ENCODE assay signal across 14 cellular contexts in genomic region chr19:8224394-8225145, GRCh38. TPM values are rescaled to one million over a fixed set of nuclear protein-coding genes. Genes with fewer than 3 reads are reported as not detected.
DNase-seq lines count a peak whose midpoint lies in the region; ATAC-seq and TF ChIP-seq lines count a peak whose summit lies in the region.
"Had no signal": no experiment of that assay in that cellular context is flagged by ENCODE, and none has a peak within 500 bp of the region (broad histone marks: within the 10 kb centered on the region; RNA-seq: fewer than 3 reads in every experiment).

No MANE protein-coding gene starts in this region.

- no peaks in the 10 kb centered on the region for H3K9me3 Mint-ChIP-seq in activated T-cell treated with anti-CD3 and anti-CD28 coated beads, Interleukin-2, amount 50 U/mL, for 24 hours
- H3K9me3 Mint-ChIP-seq in activated T-cell treated with anti-CD3 and anti-CD28 coated beads, Interleukin-2, amount 50 U/mL, for 72 hours = no peaks in the 10 kb centered on the region
- H3K9me3 Mint-ChIP-seq in naive thymus-derived CD8-positive, alpha-beta T cell = no peaks in the 10 kb centered on the region

- H3K4me3 ChIP-seq in tibial nerve (no peak overlapping the region), colonic mucosa (no peak overlapping the region)
- H3K4me3 ChIP-seq: tibial artery had no signal

- H3K36me3 ChIP-seq in tibial nerve (peaks cover 0 to 20% (median 0%) of the 10 kb centered on the region in 3 donors), colonic mucosa (no peaks in the 10 kb centered on the region)
- H3K36me3 ChIP-seq: tibial artery had no signal

- peaks cover 21% of the 10 kb centered on the region for H3K36me3 Mint-ChIP-seq in activated T-cell treated with anti-CD3 and anti-CD28 coated beads, Interleukin-2, amount 50 U/mL, for 24 hours (ENCODE audit: low read depth)
- H3K36me3 Mint-ChIP-seq in activated T-cell treated with anti-CD3 and anti-CD28 coated beads, Interleukin-2, amount 50 U/mL, for 72 hours (ENCODE audit: insufficient read depth in 2 of 2) = peaks cover 0 to 4% of the 10 kb centered on the region in 2 donors
- peaks cover 0 to 17% (median 3%) of the 10 kb centered on the region in 3 donors for H3K36me3 Mint-ChIP-seq in naive thymus-derived CD8-positive, alpha-beta T cell

- H3K9me3 ChIP-seq in tibial nerve = peaks cover 0 to 2% (median 0%) of the 10 kb centered on the region in 4 donors
- no peaks in the 10 kb centered on the region for H3K9me3 ChIP-seq in colonic mucosa
- H3K9me3 ChIP-seq: SK-N-SH, tibial artery had no signal

- no peak overlapping the region for H3K9ac ChIP-seq in colonic mucosa (ENCODE audit: low read depth in 2 of 2, low read length in 2 of 2)
- H3K9ac ChIP-seq: SK-N-SH had no signal

- POLR2A ChIA-PET in naive thymus-derived CD8-positive, alpha-beta T cell (lab: Charles Lee) = no interaction called here

- H3K4me3 Mint-ChIP-seq in activated T-cell treated with anti-CD3 and anti-CD28 coated beads, Interleukin-2, amount 50 U/mL, for 24 hours = no peak overlapping the region
- no peak overlapping the region for H3K4me3 Mint-ChIP-seq in activated T-cell treated with anti-CD3 and anti-CD28 coated beads, Interleukin-2, amount 50 U/mL, for 72 hours
- H3K4me3 Mint-ChIP-seq in naive thymus-derived CD8-positive, alpha-beta T cell = no peak overlapping the region

- ATAC-seq in activated T-cell treated with anti-CD3 and anti-CD28 coated beads, Interleukin-2, amount 50 U/mL, for 72 hours (replicated peaks in 1 of 2) = no peak
- ATAC-seq in esophagus mucosa (peak; percentile 84), HG03159 (IDR thresholded peaks at IDR 0.05; ENCODE audit: unreplicated experiment) (no peak)
- no peak for ATAC-seq in naive thymus-derived CD8-positive, alpha-beta T cell
- ATAC-seq: HCT116 had no signal

- DNase-seq in activated T-cell treated with anti-CD3 and anti-CD28 coated beads, Interleukin-2, amount 50 U/mL, for 24 hours = no peak
- DNase-seq in activated T-cell treated with anti-CD3 and anti-CD28 coated beads, Interleukin-2, amount 50 U/mL, for 72 hours = no peak
- DNase-seq in naive thymus-derived CD8-positive, alpha-beta T cell = no peak
- DNase-seq in tibial nerve (ENCODE audit: low spot score in 2 of 2) (peak; percentile 34 to 62), HuH-7.5 (ENCODE audit: low spot score) (no peak), colonic mucosa (no peak)
- DNase-seq: activated CD4-positive, CD25-positive, alpha-beta regulatory T cell; NCI-H1105; NCI-H82; SK-N-SH had no signal

- intact Hi-C loops in colonic mucosa (cut with DNase I) = no loop called here

- no peaks in the 10 kb centered on the region for H3K27me3 Mint-ChIP-seq in activated T-cell treated with anti-CD3 and anti-CD28 coated beads, Interleukin-2, amount 50 U/mL, for 24 hours
- no peaks in the 10 kb centered on the region for H3K27me3 Mint-ChIP-seq in activated T-cell treated with anti-CD3 and anti-CD28 coated beads, Interleukin-2, amount 50 U/mL, for 72 hours (ENCODE audit: low read depth)
- no peaks in the 10 kb centered on the region for H3K27me3 Mint-ChIP-seq in naive thymus-derived CD8-positive, alpha-beta T cell

- H3K4me1 Mint-ChIP-seq in activated T-cell treated with anti-CD3 and anti-CD28 coated beads, Interleukin-2, amount 50 U/mL, for 24 hours (ENCODE audit: low read depth) = peaks cover 4% of the 10 kb centered on the region
- H3K4me1 Mint-ChIP-seq in activated T-cell treated with anti-CD3 and anti-CD28 coated beads, Interleukin-2, amount 50 U/mL, for 72 hours (ENCODE audit: low read depth) = peaks cover 9% of the 10 kb centered on the region
- H3K4me1 Mint-ChIP-seq in naive thymus-derived CD8-positive, alpha-beta T cell = peaks cover 3 to 9% (median 7%) of the 10 kb centered on the region in 4 donors

- TF ChIP-seq CTCF in tibial nerve (IDR thresholded peaks at IDR 0.05) (no peak), colonic mucosa (IDR thresholded peaks at IDR 0.05) (no peak)

- no peaks in the 10 kb centered on the region for H3K27me3 ChIP-seq in tibial nerve
- no peaks in the 10 kb centered on the region for H3K27me3 ChIP-seq in colonic mucosa
- H3K27me3 ChIP-seq: tibial artery had no signal

- 65 to 72% methylated on average over 22 of the region's 23 CpGs for WGBS in tibial nerve, 2 donors

- H3K4me1 ChIP-seq in tibial nerve (peaks cover 0 to 18% (median 3%) of the 10 kb centered on the region in 4 donors), colonic mucosa (no peaks in the 10 kb centered on the region)
- H3K4me1 ChIP-seq: tibial artery had no signal

- H3K27ac ChIP-seq in tibial nerve (no peak overlapping the region), colonic mucosa (no peak overlapping the region)
- H3K27ac ChIP-seq: tibial artery had no signal

- TF ChIP-seq POLR2A in tibial nerve (IDR thresholded peaks at IDR 0.05) = no peak

- H3K27ac Mint-ChIP-seq in activated T-cell treated with anti-CD3 and anti-CD28 coated beads, Interleukin-2, amount 50 U/mL, for 24 hours = peak overlapping the region; percentile 18
- H3K27ac Mint-ChIP-seq in activated T-cell treated with anti-CD3 and anti-CD28 coated beads, Interleukin-2, amount 50 U/mL, for 72 hours = no peak overlapping the region
- H3K27ac Mint-ChIP-seq in naive thymus-derived CD8-positive, alpha-beta T cell = peak overlapping the region in 6 of 10 donors; percentile 1 to 58 (median 42)

- no peak for TF ChIP-seq EP300 in tibial nerve (IDR thresholded peaks at IDR 0.05)

RNA-seq across cellular contexts. Expression of gene CERS4, which starts 15.4 kb away (rescaled TPM):
- total RNA-seq in activated T-cell treated with anti-CD3 and anti-CD28 coated beads, Interleukin-2, amount 50 U/mL, for 72 hours = 10 to 100 TPM; 23.2 to 29.5 TPM
- total RNA-seq in esophagus mucosa (84.8 TPM), tibial nerve (10 to 100 TPM; 56.9 to 73.5 (median 67.1) TPM), colonic mucosa (1 to 10 TPM; 2.9 to 5.3 TPM)
- 10 to 100 TPM; 26.2 to 31.7 TPM for total RNA-seq in naive thymus-derived CD8-positive, alpha-beta T cell
- 1 to 10 TPM; 5.4 to 8.0 (median 7.9) TPM for polyA plus RNA-seq in naive thymus-derived CD8-positive, alpha-beta T cell

Comparison
In these comparisons a context has a peak if more than half of its experiments do, and no peak if none do; other contexts are left out.
1. DNase-seq: peak in tibial nerve (2 of 2); none in activated T-cell treated with anti-CD3 and anti-CD28 coated beads, Interleukin-2, amount 50 U/mL, for 24 hours (single experiment), activated T-cell treated with anti-CD3 and anti-CD28 coated beads, Interleukin-2, amount 50 U/mL, for 72 hours (0 of 2), naive thymus-derived CD8-positive, alpha-beta T cell (0 of 10), HuH-7.5 (single experiment) and colonic mucosa (single experiment).